1 cellular context compared by ENCODE assay signal in the genomic region with DNA sequence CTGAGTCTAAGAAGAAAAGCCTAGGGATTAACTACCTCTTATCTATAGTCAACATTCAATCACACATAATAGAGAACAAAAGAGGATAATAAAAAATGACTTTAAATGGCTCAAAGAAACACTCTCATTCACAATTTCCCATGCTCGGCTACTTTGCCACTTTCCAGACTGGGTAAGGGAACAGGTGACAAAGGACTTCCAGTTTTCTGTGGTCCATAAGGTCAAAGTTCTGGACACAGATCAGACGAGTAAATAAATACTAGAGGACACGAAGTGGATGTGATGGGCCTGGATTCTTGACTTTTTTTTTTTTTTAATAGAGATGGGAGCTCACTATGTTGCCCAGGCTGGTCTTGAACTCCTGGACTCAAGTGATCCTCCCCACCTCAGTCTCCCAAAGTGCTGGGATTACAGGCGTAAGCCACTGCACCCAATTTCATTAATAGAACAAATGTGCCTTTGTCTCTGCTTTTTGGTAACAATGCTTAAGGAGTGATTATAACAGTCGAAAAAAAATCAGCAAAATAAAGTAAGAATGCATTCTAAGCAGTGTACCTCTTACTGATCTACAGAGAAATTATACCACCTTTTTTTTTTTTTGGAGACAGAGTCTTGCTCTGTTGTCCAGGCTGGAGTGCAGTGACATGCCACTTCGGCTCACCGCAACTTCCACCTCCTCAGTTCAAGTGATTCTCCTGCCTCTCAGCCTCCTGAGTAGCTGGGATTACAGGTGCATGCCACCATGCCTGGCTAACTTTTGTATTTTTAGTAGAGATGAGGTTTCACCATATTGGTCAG.
TF ChIP-seq lines count a peak whose summit lies in the region.

No MANE protein-coding gene starts in this region.

TF ChIP-seq in HepG2, 621 proteins besides CTCF, POLR2A, EP300 and RAD21 (continued from another document):
- TF ChIP-seq, protein P1, sequence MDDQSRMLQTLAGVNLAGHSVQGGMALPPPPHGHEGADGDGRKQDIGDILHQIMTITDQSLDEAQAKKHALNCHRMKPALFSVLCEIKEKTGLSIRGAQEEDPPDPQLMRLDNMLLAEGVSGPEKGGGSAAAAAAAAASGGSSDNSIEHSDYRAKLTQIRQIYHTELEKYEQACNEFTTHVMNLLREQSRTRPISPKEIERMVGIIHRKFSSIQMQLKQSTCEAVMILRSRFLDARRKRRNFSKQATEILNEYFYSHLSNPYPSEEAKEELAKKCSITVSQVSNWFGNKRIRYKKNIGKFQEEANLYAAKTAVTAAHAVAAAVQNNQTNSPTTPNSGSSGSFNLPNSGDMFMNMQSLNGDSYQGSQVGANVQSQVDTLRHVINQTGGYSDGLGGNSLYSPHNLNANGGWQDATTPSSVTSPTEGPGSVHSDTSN (CRISPR knock-in tag; IDR thresholded peaks at IDR 0.05; ENCODE audit: borderline replicate concordance) = no peak
- TF ChIP-seq ZZZ3 (CRISPR knock-in tag; IDR thresholded peaks at IDR 0.05; ENCODE audit: borderline replicate concordance) = no peak
- TF ChIP-seq HIC2 (CRISPR knock-in tag; IDR thresholded peaks at IDR 0.05; ENCODE audit: low read depth) = no peak
- no peak for TF ChIP-seq ZNF205 (CRISPR knock-in tag; IDR thresholded peaks at IDR 0.05)
- TF ChIP-seq NR2F6 (IDR thresholded peaks at IDR 0.05) = peak; percentile 42; the same call in 1 of the 2 replicates
- TF ChIP-seq NR2F6 (CRISPR knock-in tag; IDR thresholded peaks at IDR 0.05) = peak; percentile 68; the same call in 1 of the 2 replicates
- TF ChIP-seq, protein P2, sequence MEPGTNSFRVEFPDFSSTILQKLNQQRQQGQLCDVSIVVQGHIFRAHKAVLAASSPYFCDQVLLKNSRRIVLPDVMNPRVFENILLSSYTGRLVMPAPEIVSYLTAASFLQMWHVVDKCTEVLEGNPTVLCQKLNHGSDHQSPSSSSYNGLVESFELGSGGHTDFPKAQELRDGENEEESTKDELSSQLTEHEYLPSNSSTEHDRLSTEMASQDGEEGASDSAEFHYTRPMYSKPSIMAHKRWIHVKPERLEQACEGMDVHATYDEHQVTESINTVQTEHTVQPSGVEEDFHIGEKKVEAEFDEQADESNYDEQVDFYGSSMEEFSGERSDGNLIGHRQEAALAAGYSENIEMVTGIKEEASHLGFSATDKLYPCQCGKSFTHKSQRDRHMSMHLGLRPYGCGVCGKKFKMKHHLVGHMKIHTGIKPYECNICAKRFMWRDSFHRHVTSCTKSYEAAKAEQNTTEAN (CRISPR knock-in tag; conservative IDR thresholded peaks at IDR 0.05) = no peak
- TF ChIP-seq ZBTB44 (CRISPR knock-in tag; IDR thresholded peaks at IDR 0.05) = no peak
- no peak for TF ChIP-seq TRAFD1 (CRISPR knock-in tag; IDR thresholded peaks at IDR 0.05; ENCODE audit: borderline replicate concordance)
- TF ChIP-seq ZNF121 (CRISPR knock-in tag; IDR thresholded peaks at IDR 0.05) = peak; percentile 92
- no peak for TF ChIP-seq ZSCAN12 (CRISPR knock-in tag; IDR thresholded peaks at IDR 0.05)
